1 cellular context compared by ENCODE assay signal in genomic region chrX:71052721-71053120, GRCh38.
TF ChIP-seq lines count a peak whose summit lies in the region.

No MANE protein-coding gene starts in this region.

TF ChIP-seq in H1, 55 proteins besides CTCF, POLR2A, EP300 and RAD21:
- no peak for TF ChIP-seq MAFK (IDR thresholded peaks at IDR 0.05; ENCODE audit: low read depth, low read length)
- TF ChIP-seq PHF8 (conservative IDR thresholded peaks at IDR 0.05; ENCODE audit: low read depth, low read length), result no peak
- no peak for TF ChIP-seq SIN3A (conservative IDR thresholded peaks at IDR 0.05 in 1 of 2, IDR thresholded peaks at IDR 0.05 in 1 of 2; ENCODE audit: low read depth in 1 of 2, low read length in 2 of 2)
- no peak for TF ChIP-seq POU5F1 (IDR thresholded peaks at IDR 0.05; ENCODE audit: low read depth, low read length)
- TF ChIP-seq FOSL1 (IDR thresholded peaks at IDR 0.05; ENCODE audit: insufficient read depth, low read depth, low read length), result no peak
- TF ChIP-seq TAF1 (IDR thresholded peaks at IDR 0.05; ENCODE audit: low read depth, low read length), result no peak
- no peak for TF ChIP-seq SAP30 (IDR thresholded peaks at IDR 0.05; ENCODE audit: insufficient read depth, insufficient replicate concordance, low read length)
- TF ChIP-seq SP2 (IDR thresholded peaks at IDR 0.05; ENCODE audit: low read length), result no peak
- no peak for TF ChIP-seq NRF1 (IDR thresholded peaks at IDR 0.05; ENCODE audit: low read depth, low read length)
